12 cellular contexts compared by ENCODE assay signal in genomic region chr6:16670617-16671051, GRCh38.
A peak's percentile ranks its signal among the peaks of the same experiment; 100 is the strongest.
DNase-seq lines count a peak whose midpoint lies in the region; ATAC-seq and TF ChIP-seq lines count a peak whose summit lies in the region.
"Had no signal": no experiment of that assay in that cellular context is flagged by ENCODE, and none has a peak within 500 bp of the region (broad histone marks: within the 10 kb centered on the region; RNA-seq: fewer than 3 reads in every experiment).

No MANE protein-coding gene starts in this region.

- CTCF ChIA-PET in T-cell (lab: Charles Lee) = interaction anchor here in 1 of 2 donors (0.6 to 1.0 kb wide), 3 partner anchors 22 to 1058 kb away, joined by 3 to 6 read pairs (median 3); no protein-coding TSS in a partner anchor

- H3K9me3 ChIP-seq in sigmoid colon = no peaks in the 10 kb centered on the region
- H3K9me3 ChIP-seq: colonic mucosa had no signal

- no peak for TF ChIP-seq CTCF in sigmoid colon (IDR thresholded peaks at IDR 0.05)
- no peak for TF ChIP-seq CTCF in GM13977 (IDR thresholded peaks at IDR 0.05; ENCODE audit: extremely low read depth, insufficient read depth, missing control alignments)

- no peak for DNase-seq in T-cell
- no peak for DNase-seq in sigmoid colon
- DNase-seq in GM19240 (ENCODE audit: insufficient read length, low spot score) = no peak
- no peak for DNase-seq in GM13977 (ENCODE audit: low spot score)
- no peak for DNase-seq in DMS79 (lab: John Stamatoyannopoulos, UW)
- DNase-seq: colonic mucosa, GDM1, hippocampal formation, NCI-H1092 had no signal

- TF ChIP-seq POLR2A in sigmoid colon (IDR thresholded peaks at IDR 0.05) = no peak

- intact Hi-C loops in sigmoid colon (cut with DNase I) = loop anchor here (5.0 kb wide), 1 partner anchor 158 kb away; no protein-coding TSS in a partner anchor

- in situ Hi-C loops in GM13977 (cut with MboI; ENCODE audit: low pct_unique_long_range_greater_than_20kb, low sequenced_read_pairs, unreplicated experiment) = no loop called here

- ATAC-seq in GM18873 (IDR thresholded peaks at IDR 0.05; ENCODE audit: low FRiP score, unreplicated experiment) = peak; percentile 29
- ATAC-seq in HG02571 (IDR thresholded peaks at IDR 0.05; ENCODE audit: unreplicated experiment) = peak; percentile 26
- ATAC-seq in T-cell (replicated peaks in 1 of 4) = no peak

- H3K36me3 Mint-ChIP-seq in T-cell = peaks cover 28% of the 10 kb centered on the region

- peak overlapping the region in 3 of 4 donors; percentile 27 to 66 (median 37) for H3K27ac ChIP-seq in sigmoid colon
- H3K27ac ChIP-seq: colonic mucosa had no signal

- POLR2A ChIA-PET in T-cell (lab: Charles Lee) = interaction anchor here in 1 of 2 donors (0.6 kb wide), 2 partner anchors 17 to 18 kb away, joined by 6 to 11 read pairs; no protein-coding TSS in a partner anchor

- H3K4me3 Mint-ChIP-seq in T-cell = peak overlapping the region in 1 of 3 donors; percentile 29
- H3K4me3 Mint-ChIP-seq: nephron had no signal

- peaks cover 30 to 65% (median 54%) of the 10 kb centered on the region in 3 donors for H3K4me1 Mint-ChIP-seq in T-cell

- 74 to 90% methylated on average over 2 of the region's 2 CpGs for WGBS in sigmoid colon, 2 donors

- H3K4me3 ChIP-seq in sigmoid colon = no peak overlapping the region
- H3K4me3 ChIP-seq: colonic mucosa had no signal

- TF ChIP-seq EP300 in sigmoid colon (IDR thresholded peaks at IDR 0.05) = no peak

- no peaks in the 10 kb centered on the region for H3K27me3 Mint-ChIP-seq in T-cell

- H3K9me3 Mint-ChIP-seq in T-cell = peaks cover 0 to 4% (median 0%) of the 10 kb centered on the region in 3 donors
- H3K9me3 Mint-ChIP-seq: nephron had no signal

- H3K4me1 ChIP-seq in sigmoid colon = peaks cover 0 to 86% (median 77%) of the 10 kb centered on the region in 4 donors
- H3K4me1 ChIP-seq: colonic mucosa had no signal

- no peaks in the 10 kb centered on the region for H3K36me3 ChIP-seq in sigmoid colon
- H3K36me3 ChIP-seq: colonic mucosa had no signal

- no peaks in the 10 kb centered on the region for H3K27me3 ChIP-seq in sigmoid colon
- H3K27me3 ChIP-seq: colonic mucosa had no signal

- H3K27ac Mint-ChIP-seq in T-cell = peak overlapping the region; percentile 85 to 93

Comparison
In these comparisons a context has a peak if more than half of its experiments do, and no peak if none do; other contexts are left out.
1. ATAC-seq: peak in GM18873 (single experiment) and HG02571 (single experiment); none in T-cell (0 of 4).